1 cellular context compared by ENCODE assay signal in genomic region chr16:57998992-57999365, GRCh38.
TF ChIP-seq lines count a peak whose summit lies in the region.

No MANE protein-coding gene starts in this region.

TF ChIP-seq in endothelial cell of umbilical vein, 7 proteins besides CTCF, POLR2A, EP300 and RAD21 (continued from another document):
- no peak for TF ChIP-seq EZH2 (IDR thresholded peaks at IDR 0.05; ENCODE audit: borderline replicate concordance, low read depth, low read length, severe bottlenecking)
